28 cellular contexts compared by ENCODE assay signal in genomic region chr15:57992761-57993295, GRCh38.
"Had no signal": no experiment of that assay in that cellular context is flagged by ENCODE, and none has a peak within 500 bp of the region (broad histone marks: within the 10 kb centered on the region; RNA-seq: fewer than 3 reads in every experiment).

No MANE protein-coding gene starts in this region.

- H2AFZ ChIP-seq: hepatocyte, neural progenitor cell, parathyroid adenoma had no signal

- H3K9ac ChIP-seq: neural progenitor cell, parathyroid adenoma had no signal

- DNase-seq: activated CD4-positive, alpha-beta T cell treated with anti-CD3 and anti-CD28 coated beads for 36 hours; activated CD4-positive, CD25-positive, alpha-beta regulatory T cell; activated CD8-positive, alpha-beta memory T cell treated with anti-CD3 and anti-CD28 coated beads, Interleukin-2, amount 10 ng/mL, durations not matched to agents 7 days and 5 days; activated CD8-positive, alpha-beta T cell treated with anti-CD3 and anti-CD28 coated beads, Interleukin-2, amount 10 ng/mL, durations not matched to agents 7 days and 5 days; activated naive CD8-positive, alpha-beta T cell treated with anti-CD3 and anti-CD28 coated beads, Interleukin-2, amount 50 U/mL, for 24 hours; activated T-cell treated with anti-CD3 and anti-CD28 coated beads, Interleukin-2, amount 50 U/mL, for 48 hours; amygdala; dorsolateral prefrontal cortex; effector memory CD4-positive, alpha-beta T cell; erythroblast; islet precursor cell; mammary epithelial cell; naive B cell; occipital lobe; psoas muscle; stimulated activated CD4-positive, alpha-beta T cell treated with anti-CD3 and anti-CD28 coated beads, Interleukin-15, amount 100 ng/mL, for 24 hours; stimulated activated CD4-positive, alpha-beta T cell treated with anti-CD3 and anti-CD28 coated beads, Interleukin-2, amount 100 ng/mL, for 24 hours; stimulated activated naive B cell treated with anti-CD40 and anti-IgM and Interleukin-4, amounts not matched to agents 10 μg/mL and 1 μg/mL and 100 μg/mL, for 72 hours; stomach; thyroid gland had no signal

- ATAC-seq: activated CD4-positive, alpha-beta T cell treated with anti-CD3 and anti-CD28 coated beads for 36 hours; activated CD8-positive, alpha-beta memory T cell treated with anti-CD3 and anti-CD28 coated beads, Interleukin-2, amount 10 ng/mL, durations not matched to agents 7 days and 5 days; activated CD8-positive, alpha-beta T cell treated with anti-CD3 and anti-CD28 coated beads, Interleukin-2, amount 10 ng/mL, durations not matched to agents 7 days and 5 days; activated naive CD8-positive, alpha-beta T cell treated with anti-CD3 and anti-CD28 coated beads, Interleukin-2, amount 50 U/mL, for 24 hours; gastroesophageal sphincter; psoas muscle; stimulated activated naive B cell treated with anti-CD40 and anti-IgM and Interleukin-4, amounts not matched to agents 10 μg/mL and 1 μg/mL and 100 μg/mL, for 72 hours had no signal

- H3K27ac ChIP-seq: dorsolateral prefrontal cortex, hepatocyte, neural progenitor cell, parathyroid adenoma, psoas muscle, right atrium auricular region, stomach, thyroid gland had no signal

- H3K27me3 ChIP-seq: gastroesophageal sphincter, hepatocyte, neural progenitor cell, right atrium auricular region, thyroid gland had no signal

- H3K79me2 ChIP-seq: hepatocyte, parathyroid adenoma had no signal

- H3K4me3 ChIP-seq: dorsolateral prefrontal cortex, gastroesophageal sphincter, hepatocyte, neural progenitor cell, psoas muscle, right atrium auricular region, smooth muscle cell, stomach, thyroid gland had no signal

- FAIRE-seq: bronchial epithelial cell, colon had no signal

- H3K9me3 ChIP-seq: gastroesophageal sphincter, psoas muscle, right atrium auricular region, stomach, thyroid gland had no signal

- H3K36me3 ChIP-seq: gastroesophageal sphincter, neural progenitor cell, right atrium auricular region, stomach, thyroid gland had no signal

- H3K4me2 ChIP-seq: hepatocyte, neural progenitor cell, smooth muscle cell had no signal

- H3K4me1 ChIP-seq: neural progenitor cell, parathyroid adenoma, psoas muscle, right atrium auricular region, stomach, thyroid gland had no signal
